In genomic region chr6:26195924-26196845, GRCh38 we compare ENCODE assay signal across 8 cellular contexts.
DNase-seq lines count a peak whose midpoint lies in the region; ATAC-seq and TF ChIP-seq lines count a peak whose summit lies in the region.

No MANE protein-coding gene starts in this region.

- ATAC-seq in activated CD4-positive, CD25-positive, alpha-beta regulatory T cell treated with anti-CD3 and anti-CD28 coated beads, Interleukin-2, amount 50 U/mL, for 24 hours, result no peak
- ATAC-seq in GM18873 (IDR thresholded peaks at IDR 0.05; ENCODE audit: low FRiP score, unreplicated experiment) (no peak), HG03095 (IDR thresholded peaks at IDR 0.05; ENCODE audit: unreplicated experiment) (no peak)

- H3K4me1 ChIP-seq in colonic mucosa (no peaks in the 10 kb centered on the region), muscle layer of duodenum (ENCODE audit: control insufficient read depth in 1 of 2, insufficient read depth in 2 of 2, low read length in 2 of 2) (peaks cover 0 to 19% of the 10 kb centered on the region in 2 donors)

- no peaks in the 10 kb centered on the region for H3K36me3 ChIP-seq in colonic mucosa
- H3K36me3 ChIP-seq in muscle layer of duodenum (ENCODE audit: control insufficient read depth in 1 of 2, insufficient read depth in 2 of 2, low read length in 2 of 2), result no peaks in the 10 kb centered on the region

- H3K27ac ChIP-seq in colonic mucosa (peak overlapping the region; percentile 99), muscle layer of duodenum (ENCODE audit: low read length) (peak overlapping the region; percentile 93)

- intact Hi-C loops in colonic mucosa (cut with DNase I), result loop anchor here (5.0 kb wide), 1 partner anchor 39 kb away; a partner anchor contains a TSS

- H3K27me3 ChIP-seq in colonic mucosa, result no peaks in the 10 kb centered on the region
- H3K27me3 ChIP-seq in muscle layer of duodenum (ENCODE audit: low read depth, low read length), result no peaks in the 10 kb centered on the region

- H3K4me3 ChIP-seq in colonic mucosa (peak overlapping the region; percentile 47), muscle layer of duodenum (ENCODE audit: low read depth in 1 of 2, low read length in 2 of 2) (peak overlapping the region; percentile 71 to 74)

- peak overlapping the region; percentile 87 to 99 for H3K9ac ChIP-seq in colonic mucosa (ENCODE audit: low read depth in 2 of 2, low read length in 2 of 2)

- peak; percentile 58 for DNase-seq in activated CD4-positive, CD25-positive, alpha-beta regulatory T cell treated with anti-CD3 and anti-CD28 coated beads, Interleukin-2, amount 50 U/mL, for 72 hours
- DNase-seq in RKO (ENCODE audit: low spot score) (peak; percentile 69), colonic mucosa (peak; percentile 66), amniotic stem cell (lab: John Stamatoyannopoulos, UW) (no peak)

- TF ChIP-seq CTCF in colonic mucosa (IDR thresholded peaks at IDR 0.05), result no peak

- H3K9me3 ChIP-seq in colonic mucosa, result no peaks in the 10 kb centered on the region
- H3K9me3 ChIP-seq in muscle layer of duodenum (ENCODE audit: control insufficient read depth in 1 of 2, low read length in 2 of 2), result no peaks in the 10 kb centered on the region
